ENCODE assay signal across 21 cellular contexts in the genomic region with DNA sequence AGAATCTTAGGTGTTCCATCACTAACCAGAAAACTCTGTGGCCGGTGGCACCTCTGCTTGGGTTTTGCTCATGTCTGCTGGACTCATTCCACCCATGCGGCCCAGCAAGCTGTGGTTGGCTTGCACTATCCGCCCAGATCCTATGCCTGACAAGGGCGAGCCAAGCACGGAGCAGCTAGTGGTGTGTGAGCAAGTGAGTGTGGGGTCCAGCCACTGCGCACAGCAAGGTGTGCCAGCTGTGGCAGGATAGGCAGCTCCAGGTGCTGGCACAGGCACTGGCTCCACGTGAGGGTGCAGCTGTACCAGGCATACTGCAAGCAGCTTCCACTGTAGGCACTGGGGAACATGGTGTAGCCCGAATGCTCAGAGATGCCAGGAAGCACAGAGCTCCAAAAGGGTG.
DNase-seq lines count a peak whose midpoint lies in the region; ATAC-seq, FAIRE-seq and TF ChIP-seq lines count a peak whose summit lies in the region.
"Had no signal": no experiment of that assay in that cellular context is flagged by ENCODE, and none has a peak within 500 bp of the region (broad histone marks: within the 10 kb centered on the region; RNA-seq: fewer than 3 reads in every experiment).

No MANE protein-coding gene starts in this region.

- H3K27ac ChIP-seq in K562 (ENCODE audit: extremely low read depth, low read depth, low read length) (no peak overlapping the region), lower lobe of right lung (no peak overlapping the region), upper lobe of right lung (no peak overlapping the region)
- H3K27ac ChIP-seq: GM23248 had no signal

- no peaks in the 10 kb centered on the region for H3K36me3 ChIP-seq in K562 (ENCODE audit: control insufficient read depth, insufficient read depth, low read length)
- H3K36me3 ChIP-seq in lower lobe of right lung: no peaks in the 10 kb centered on the region
- H3K36me3 ChIP-seq in upper lobe of right lung: no peaks in the 10 kb centered on the region

- H3K9ac ChIP-seq in K562 (ENCODE audit: insufficient read depth in 1 of 2, low read depth in 2 of 2, low read length in 2 of 2): no peak overlapping the region
- H3K9ac ChIP-seq: GM23248 had no signal

- FAIRE-seq in K562 (lab: Jason Lieb, UNC): no peak
- FAIRE-seq: G401.6, GM12892, GM19239, H1 had no signal

- TF ChIP-seq EP300 in K562 (IDR thresholded peaks at IDR 0.05; ENCODE audit: low read length): no peak

- TF ChIP-seq CTCF in K562 (IDR thresholded peaks at IDR 0.05 in 2 of 3, conservative IDR thresholded peaks at IDR 0.05 in 1 of 3; ENCODE audit: insufficient read depth in 2 of 3, low read depth in 1 of 3, low read length in 3 of 3) (no peak), lower lobe of right lung (IDR thresholded peaks at IDR 0.05) (no peak), upper lobe of right lung (IDR thresholded peaks at IDR 0.05) (no peak)

- TF ChIP-seq POLR2A in K562 (conservative IDR thresholded peaks at IDR 0.05): no peak

- H3K4me3 ChIP-seq in K562 (no peak overlapping the region), lower lobe of right lung (no peak overlapping the region), upper lobe of right lung (no peak overlapping the region)
- H3K4me3 ChIP-seq: GM23248 had no signal

- BruUV-seq in K562 (replicated peaks; lab: Mats Ljungman, UMichigan): no TSS peak

- intact Hi-C loops in K562 (cut with micrococcal nuclease) (no loop called here), lower lobe of right lung (cut with DNase I) (no loop called here), sciatic nerve (cut with DNase I) (no loop called here), upper lobe of right lung (cut with DNase I) (no loop called here)

- TF ChIP-seq RAD21 in K562 (CRISPR knock-in tag; conservative IDR thresholded peaks at IDR 0.05 in 1 of 2, IDR thresholded peaks at IDR 0.05 in 1 of 2): no peak

- H2AFZ ChIP-seq in K562 (ENCODE audit: low read depth, low read length): 0 out of 2 replicates have a peak overlapping the region, but pooled peaks have one; percentile 16
- H2AFZ ChIP-seq: GM23248 had no signal

- H4K20me1 ChIP-seq in K562 (replicated peaks; ENCODE audit: control insufficient read depth, insufficient read depth, low read length): no peaks in the 10 kb centered on the region

- no peaks in the 10 kb centered on the region for H3K9me1 ChIP-seq in K562 (ENCODE audit: control insufficient read depth, insufficient read depth, low read length)

- in situ Hi-C loops in K562 (cut with MboI): no loop called here

- no peak overlapping the region for H3K4me2 ChIP-seq in K562 (ENCODE audit: insufficient read depth, low read length)

- CTCF ChIA-PET in K562 (lab: Yijun Ruan, JAX; ENCODE audit: low intra/inter-chr PET ratio): no interaction called here

- H3K79me2 ChIP-seq in K562 (ENCODE audit: control insufficient read depth, insufficient read depth, low read length): no peaks in the 10 kb centered on the region

- DNase-seq in K562 (ENCODE audit: extremely low read depth in 1 of 4, low spot score in 3 of 4) (no peak), lower lobe of right lung (peak; percentile 36), sciatic nerve (ENCODE audit: low spot score) (no peak), upper lobe of right lung (no peak), HPDE6-E6E7 (ENCODE audit: extremely low spot score) (no peak), glomerular visceral epithelial cell (ENCODE audit: extremely low spot score) (no peak)
- DNase-seq in activated T-cell treated with anti-CD3 and anti-CD28 coated beads, Interleukin-2, amount 50 U/mL, for 1 hour: no peak
- DNase-seq: C1 segment of cervical spinal cord; Calu3; CD4-positive, alpha-beta memory T cell; COR-L47; DMS53; DND-41; GM23248; H7; HCEC 1CT had no signal

- WGBS in K562 (ENCODE audit: insufficient coverage, low coverage, missing lambda C conversion rate): 51% methylated on average over 7 of the region's 8 CpGs

- ATAC-seq in K562: no peak
- ATAC-seq in lower lobe of right lung: peak in 1 of 2 donors; percentile 15
- ATAC-seq in sciatic nerve: peak; percentile 22
- peak; percentile 43 for ATAC-seq in upper lobe of right lung
- ATAC-seq in HG02610 (IDR thresholded peaks at IDR 0.05; ENCODE audit: unreplicated experiment): no peak

- H3K27me3 ChIP-seq in K562 (ENCODE audit: control insufficient read depth in 2 of 2, insufficient read depth in 2 of 2, low read length in 2 of 2): no peaks in the 10 kb centered on the region
- no peaks in the 10 kb centered on the region for H3K27me3 ChIP-seq in lower lobe of right lung (ENCODE audit: low read depth)
- H3K27me3 ChIP-seq in upper lobe of right lung: no peaks in the 10 kb centered on the region

- H3K4me1 ChIP-seq in K562 (replicated peaks in 1 of 2; ENCODE audit: control insufficient read depth in 2 of 2, insufficient read depth in 2 of 2, low read length in 2 of 2): no peaks in the 10 kb centered on the region; a peak in 1 of 5 replicates
- H3K4me1 ChIP-seq in lower lobe of right lung: no peaks in the 10 kb centered on the region
- H3K4me1 ChIP-seq in upper lobe of right lung: no peaks in the 10 kb centered on the region

- POLR2A ChIA-PET in K562 (lab: Yijun Ruan, JAX): no interaction called here

- H3K9me3 ChIP-seq in K562 (replicated peaks; ENCODE audit: control insufficient read depth, insufficient read depth, low read depth, low read length) (no peaks in the 10 kb centered on the region; the same call in 1 of the 2 replicates), lower lobe of right lung (no peaks in the 10 kb centered on the region), upper lobe of right lung (no peaks in the 10 kb centered on the region)

TF ChIP-seq in K562, 482 proteins besides CTCF, POLR2A, EP300 and RAD21:
- TF ChIP-seq, protein P1, sequence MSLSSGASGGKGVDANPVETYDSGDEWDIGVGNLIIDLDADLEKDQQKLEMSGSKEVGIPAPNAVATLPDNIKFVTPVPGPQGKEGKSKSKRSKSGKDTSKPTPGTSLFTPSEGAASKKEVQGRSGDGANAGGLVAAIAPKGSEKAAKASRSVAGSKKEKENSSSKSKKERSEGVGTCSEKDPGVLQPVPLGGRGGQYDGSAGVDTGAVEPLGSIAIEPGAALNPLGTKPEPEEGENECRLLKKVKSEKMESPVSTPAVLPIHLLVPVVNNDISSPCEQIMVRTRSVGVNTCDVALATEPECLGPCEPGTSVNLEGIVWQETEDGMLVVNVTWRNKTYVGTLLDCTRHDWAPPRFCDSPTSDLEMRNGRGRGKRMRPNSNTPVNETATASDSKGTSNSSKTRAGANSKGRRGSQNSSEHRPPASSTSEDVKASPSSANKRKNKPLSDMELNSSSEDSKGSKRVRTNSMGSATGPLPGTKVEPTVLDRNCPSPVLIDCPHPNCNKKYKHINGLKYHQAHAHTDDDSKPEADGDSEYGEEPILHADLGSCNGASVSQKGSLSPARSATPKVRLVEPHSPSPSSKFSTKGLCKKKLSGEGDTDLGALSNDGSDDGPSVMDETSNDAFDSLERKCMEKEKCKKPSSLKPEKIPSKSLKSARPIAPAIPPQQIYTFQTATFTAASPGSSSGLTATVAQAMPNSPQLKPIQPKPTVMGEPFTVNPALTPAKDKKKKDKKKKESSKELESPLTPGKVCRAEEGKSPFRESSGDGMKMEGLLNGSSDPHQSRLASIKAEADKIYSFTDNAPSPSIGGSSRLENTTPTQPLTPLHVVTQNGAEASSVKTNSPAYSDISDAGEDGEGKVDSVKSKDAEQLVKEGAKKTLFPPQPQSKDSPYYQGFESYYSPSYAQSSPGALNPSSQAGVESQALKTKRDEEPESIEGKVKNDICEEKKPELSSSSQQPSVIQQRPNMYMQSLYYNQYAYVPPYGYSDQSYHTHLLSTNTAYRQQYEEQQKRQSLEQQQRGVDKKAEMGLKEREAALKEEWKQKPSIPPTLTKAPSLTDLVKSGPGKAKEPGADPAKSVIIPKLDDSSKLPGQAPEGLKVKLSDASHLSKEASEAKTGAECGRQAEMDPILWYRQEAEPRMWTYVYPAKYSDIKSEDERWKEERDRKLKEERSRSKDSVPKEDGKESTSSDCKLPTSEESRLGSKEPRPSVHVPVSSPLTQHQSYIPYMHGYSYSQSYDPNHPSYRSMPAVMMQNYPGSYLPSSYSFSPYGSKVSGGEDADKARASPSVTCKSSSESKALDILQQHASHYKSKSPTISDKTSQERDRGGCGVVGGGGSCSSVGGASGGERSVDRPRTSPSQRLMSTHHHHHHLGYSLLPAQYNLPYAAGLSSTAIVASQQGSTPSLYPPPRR (CRISPR knock-in tag; IDR thresholded peaks at IDR 0.05; ENCODE audit: borderline replicate concordance): no peak
- no peak for TF ChIP-seq KLF1 (tag; IDR thresholded peaks at IDR 0.05)
TF ChIP-seq in K562: peak in this region for 0.

Comparison
In these comparisons a context has a peak if more than half of its experiments do, and no peak if none do; other contexts are left out.
1. ATAC-seq: peak in sciatic nerve (single experiment) and upper lobe of right lung (single experiment); none in K562 (single experiment) and HG02610 (single experiment).